ENCODE assay signal across 1 cellular context in the genomic region with DNA sequence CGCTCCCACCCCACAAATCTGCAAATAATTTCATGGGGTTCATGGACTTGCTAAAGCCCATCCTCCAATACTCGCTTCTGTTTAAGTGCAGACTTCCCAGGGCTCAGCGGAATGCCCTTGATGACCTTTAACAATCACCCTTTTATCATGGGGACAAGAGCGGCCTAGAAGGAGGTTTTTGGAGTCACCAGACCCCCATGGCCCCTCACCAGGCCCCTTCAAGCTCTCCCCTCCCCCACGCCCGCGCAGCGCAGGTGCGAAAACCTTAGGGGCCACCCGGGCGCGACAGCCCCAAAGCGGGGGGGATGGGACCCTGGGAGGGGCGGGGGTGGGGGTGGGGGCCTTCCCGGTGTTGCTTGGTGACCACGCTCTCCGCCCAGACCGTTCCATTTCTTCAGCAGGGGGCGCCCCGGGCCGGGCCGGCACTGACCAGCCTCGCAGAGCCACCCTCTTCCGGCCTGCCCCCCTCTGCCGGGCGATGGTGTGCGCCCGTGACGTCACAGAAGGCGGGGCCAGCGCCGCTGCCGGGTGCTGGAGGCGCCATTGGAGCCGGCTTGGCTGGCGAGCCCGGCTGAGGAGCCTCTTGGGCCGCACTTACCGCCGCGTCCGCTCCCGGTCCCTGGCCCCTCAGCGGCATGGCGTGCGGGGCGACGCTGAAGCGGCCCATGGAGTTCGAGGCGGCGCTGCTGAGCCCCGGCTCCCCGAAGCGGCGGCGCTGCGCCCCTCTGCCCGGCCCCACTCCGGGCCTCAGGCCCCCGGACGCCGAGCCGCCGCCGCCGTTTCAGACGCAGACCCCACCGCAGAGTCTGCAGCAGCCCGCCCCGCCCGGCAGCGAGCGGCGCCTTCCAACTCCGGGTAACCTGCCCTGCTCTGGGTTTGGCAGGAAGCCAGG.
TF ChIP-seq lines count a peak whose summit lies in the region.

A gene with protein sequence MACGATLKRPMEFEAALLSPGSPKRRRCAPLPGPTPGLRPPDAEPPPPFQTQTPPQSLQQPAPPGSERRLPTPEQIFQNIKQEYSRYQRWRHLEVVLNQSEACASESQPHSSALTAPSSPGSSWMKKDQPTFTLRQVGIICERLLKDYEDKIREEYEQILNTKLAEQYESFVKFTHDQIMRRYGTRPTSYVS (plus strand): TSS at position 531 of the 892 bp plus-strand sequence. CDS start 105 bp downstream, at position 636.

TF ChIP-seq in K562, 482 proteins besides CTCF, POLR2A, EP300 and RAD21 (continued from another document and continues in another):
- TF ChIP-seq, protein P1, sequence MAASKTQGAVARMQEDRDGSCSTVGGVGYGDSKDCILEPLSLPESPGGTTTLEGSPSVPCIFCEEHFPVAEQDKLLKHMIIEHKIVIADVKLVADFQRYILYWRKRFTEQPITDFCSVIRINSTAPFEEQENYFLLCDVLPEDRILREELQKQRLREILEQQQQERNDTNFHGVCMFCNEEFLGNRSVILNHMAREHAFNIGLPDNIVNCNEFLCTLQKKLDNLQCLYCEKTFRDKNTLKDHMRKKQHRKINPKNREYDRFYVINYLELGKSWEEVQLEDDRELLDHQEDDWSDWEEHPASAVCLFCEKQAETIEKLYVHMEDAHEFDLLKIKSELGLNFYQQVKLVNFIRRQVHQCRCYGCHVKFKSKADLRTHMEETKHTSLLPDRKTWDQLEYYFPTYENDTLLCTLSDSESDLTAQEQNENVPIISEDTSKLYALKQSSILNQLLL (CRISPR knock-in tag; IDR thresholded peaks at IDR 0.05; ENCODE audit: borderline replicate concordance) = no peak
- TF ChIP-seq ZFP1 (CRISPR knock-in tag; IDR thresholded peaks at IDR 0.05) (no peak), ZNF197 (CRISPR knock-in tag; IDR thresholded peaks at IDR 0.05; ENCODE audit: low read depth) (no peak), SAFB (IDR thresholded peaks at IDR 0.05; ENCODE audit: borderline replicate concordance, low read depth, low read length) (no peak), MCM2 (IDR thresholded peaks at IDR 0.05; ENCODE audit: low read depth) (no peak), ZNF717 (CRISPR knock-in tag; IDR thresholded peaks at IDR 0.05) (no peak), TAF7 (tag; IDR thresholded peaks at IDR 0.05) (no peak), ZC3H11A (IDR thresholded peaks at IDR 0.05; ENCODE audit: low read depth, low read length) (no peak), BRF1 (IDR thresholded peaks at IDR 0.05; ENCODE audit: borderline replicate concordance, extremely low read depth, insufficient read length) (no peak), PTTG1 (tag; IDR thresholded peaks at IDR 0.05; ENCODE audit: low read depth) (no peak), ZNF408 (CRISPR knock-in tag; IDR thresholded peaks at IDR 0.05; ENCODE audit: low read depth) (no peak), LARP7 (IDR thresholded peaks at IDR 0.05) (no peak), FIP1L1 (IDR thresholded peaks at IDR 0.05; ENCODE audit: low read depth, low read length, poor library complexity, severe bottlenecking) (peak; percentile 24), ETV1 (tag; conservative IDR thresholded peaks at IDR 0.05; ENCODE audit: low read depth) (peak; percentile 100), GTF2F1 (IDR thresholded peaks at IDR 0.05; ENCODE audit: low read depth, low read length) (peak; percentile 57; the same call in 1 of the 2 replicates), ZC3H4 (CRISPR knock-in tag; IDR thresholded peaks at IDR 0.05; ENCODE audit: borderline replicate concordance) (no peak; the same call in 1 of the 2 replicates), PHB2 (IDR thresholded peaks at IDR 0.05; ENCODE audit: low read depth) (no peak), TEAD4 (IDR thresholded peaks at IDR 0.05; ENCODE audit: low read length) (peak; percentile 4; the same call in 1 of the 2 replicates), TEAD4 (CRISPR knock-in tag; IDR thresholded peaks at IDR 0.05; ENCODE audit: borderline replicate concordance) (no peak), ZNF3 (CRISPR knock-in tag; IDR thresholded peaks at IDR 0.05) (no peak), MAFK (IDR thresholded peaks at IDR 0.05; ENCODE audit: low read length) (no peak), FOXP1 (CRISPR knock-in tag; IDR thresholded peaks at IDR 0.05) (0 out of 2 replicates have a peak, but pooled peaks have one; percentile 35), U2AF2 (optimal IDR thresholded peaks at IDR 0.05; ENCODE audit: low read depth, low read length) (no peak), ZNF124 (CRISPR knock-in tag; IDR thresholded peaks at IDR 0.05) (no peak), ZBTB7A (IDR thresholded peaks at IDR 0.05; ENCODE audit: borderline replicate concordance, control insufficient read depth, low read depth, low read length) (peak; percentile 90), NFIC (IDR thresholded peaks at IDR 0.05) (peak; percentile 90), STAT5B (CRISPR knock-in tag; IDR thresholded peaks at IDR 0.05) (no peak), ZBTB1 (CRISPR knock-in tag; IDR thresholded peaks at IDR 0.05; ENCODE audit: borderline replicate concordance, low read depth) (0 out of 2 replicates have a peak, but pooled peaks have one; percentile 19)
- TF ChIP-seq, protein P2, sequence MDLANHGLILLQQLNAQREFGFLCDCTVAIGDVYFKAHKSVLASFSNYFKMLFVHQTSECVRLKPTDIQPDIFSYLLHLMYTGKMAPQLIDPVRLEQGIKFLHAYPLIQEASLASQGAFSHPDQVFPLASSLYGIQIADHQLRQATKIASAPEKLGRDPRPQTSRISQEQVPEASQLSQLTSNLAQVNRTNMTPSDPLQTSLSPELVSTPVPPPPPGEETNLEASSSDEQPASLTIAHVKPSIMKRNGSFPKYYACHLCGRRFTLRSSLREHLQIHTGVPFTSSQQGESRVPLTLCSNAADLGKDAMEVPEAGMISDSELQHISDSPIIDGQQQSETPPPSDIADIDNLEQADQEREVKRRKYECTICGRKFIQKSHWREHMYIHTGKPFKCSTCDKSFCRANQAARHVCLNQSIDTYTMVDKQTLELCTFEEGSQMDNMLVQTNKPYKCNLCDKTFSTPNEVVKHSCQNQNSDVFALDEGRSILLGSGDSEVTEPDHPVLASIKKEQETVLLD (IDR thresholded peaks at IDR 0.05) = 0 out of 2 replicates have a peak, but pooled peaks have one; percentile 64
- TF ChIP-seq, protein P3, sequence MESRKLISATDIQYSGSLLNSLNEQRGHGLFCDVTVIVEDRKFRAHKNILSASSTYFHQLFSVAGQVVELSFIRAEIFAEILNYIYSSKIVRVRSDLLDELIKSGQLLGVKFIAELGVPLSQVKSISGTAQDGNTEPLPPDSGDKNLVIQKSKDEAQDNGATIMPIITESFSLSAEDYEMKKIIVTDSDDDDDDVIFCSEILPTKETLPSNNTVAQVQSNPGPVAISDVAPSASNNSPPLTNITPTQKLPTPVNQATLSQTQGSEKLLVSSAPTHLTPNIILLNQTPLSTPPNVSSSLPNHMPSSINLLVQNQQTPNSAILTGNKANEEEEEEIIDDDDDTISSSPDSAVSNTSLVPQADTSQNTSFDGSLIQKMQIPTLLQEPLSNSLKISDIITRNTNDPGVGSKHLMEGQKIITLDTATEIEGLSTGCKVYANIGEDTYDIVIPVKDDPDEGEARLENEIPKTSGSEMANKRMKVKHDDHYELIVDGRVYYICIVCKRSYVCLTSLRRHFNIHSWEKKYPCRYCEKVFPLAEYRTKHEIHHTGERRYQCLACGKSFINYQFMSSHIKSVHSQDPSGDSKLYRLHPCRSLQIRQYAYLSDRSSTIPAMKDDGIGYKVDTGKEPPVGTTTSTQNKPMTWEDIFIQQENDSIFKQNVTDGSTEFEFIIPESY (CRISPR knock-in tag; IDR thresholded peaks at IDR 0.05) = peak; percentile 51; the same call in 1 of the 2 replicates
- TF ChIP-seq, protein P4, sequence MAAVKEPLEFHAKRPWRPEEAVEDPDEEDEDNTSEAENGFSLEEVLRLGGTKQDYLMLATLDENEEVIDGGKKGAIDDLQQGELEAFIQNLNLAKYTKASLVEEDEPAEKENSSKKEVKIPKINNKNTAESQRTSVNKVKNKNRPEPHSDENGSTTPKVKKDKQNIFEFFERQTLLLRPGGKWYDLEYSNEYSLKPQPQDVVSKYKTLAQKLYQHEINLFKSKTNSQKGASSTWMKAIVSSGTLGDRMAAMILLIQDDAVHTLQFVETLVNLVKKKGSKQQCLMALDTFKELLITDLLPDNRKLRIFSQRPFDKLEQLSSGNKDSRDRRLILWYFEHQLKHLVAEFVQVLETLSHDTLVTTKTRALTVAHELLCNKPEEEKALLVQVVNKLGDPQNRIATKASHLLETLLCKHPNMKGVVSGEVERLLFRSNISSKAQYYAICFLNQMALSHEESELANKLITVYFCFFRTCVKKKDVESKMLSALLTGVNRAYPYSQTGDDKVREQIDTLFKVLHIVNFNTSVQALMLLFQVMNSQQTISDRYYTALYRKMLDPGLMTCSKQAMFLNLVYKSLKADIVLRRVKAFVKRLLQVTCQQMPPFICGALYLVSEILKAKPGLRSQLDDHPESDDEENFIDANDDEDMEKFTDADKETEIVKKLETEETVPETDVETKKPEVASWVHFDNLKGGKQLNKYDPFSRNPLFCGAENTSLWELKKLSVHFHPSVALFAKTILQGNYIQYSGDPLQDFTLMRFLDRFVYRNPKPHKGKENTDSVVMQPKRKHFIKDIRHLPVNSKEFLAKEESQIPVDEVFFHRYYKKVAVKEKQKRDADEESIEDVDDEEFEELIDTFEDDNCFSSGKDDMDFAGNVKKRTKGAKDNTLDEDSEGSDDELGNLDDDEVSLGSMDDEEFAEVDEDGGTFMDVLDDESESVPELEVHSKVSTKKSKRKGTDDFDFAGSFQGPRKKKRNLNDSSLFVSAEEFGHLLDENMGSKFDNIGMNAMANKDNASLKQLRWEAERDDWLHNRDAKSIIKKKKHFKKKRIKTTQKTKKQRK (IDR thresholded peaks at IDR 0.05; ENCODE audit: borderline replicate concordance, low read depth, low read length) = no peak
- TF ChIP-seq, protein P5, sequence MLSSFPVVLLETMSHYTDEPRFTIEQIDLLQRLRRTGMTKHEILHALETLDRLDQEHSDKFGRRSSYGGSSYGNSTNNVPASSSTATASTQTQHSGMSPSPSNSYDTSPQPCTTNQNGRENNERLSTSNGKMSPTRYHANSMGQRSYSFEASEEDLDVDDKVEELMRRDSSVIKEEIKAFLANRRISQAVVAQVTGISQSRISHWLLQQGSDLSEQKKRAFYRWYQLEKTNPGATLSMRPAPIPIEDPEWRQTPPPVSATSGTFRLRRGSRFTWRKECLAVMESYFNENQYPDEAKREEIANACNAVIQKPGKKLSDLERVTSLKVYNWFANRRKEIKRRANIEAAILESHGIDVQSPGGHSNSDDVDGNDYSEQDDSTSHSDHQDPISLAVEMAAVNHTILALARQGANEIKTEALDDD (IDR thresholded peaks at IDR 0.05) = no peak
- TF ChIP-seq, protein P6, sequence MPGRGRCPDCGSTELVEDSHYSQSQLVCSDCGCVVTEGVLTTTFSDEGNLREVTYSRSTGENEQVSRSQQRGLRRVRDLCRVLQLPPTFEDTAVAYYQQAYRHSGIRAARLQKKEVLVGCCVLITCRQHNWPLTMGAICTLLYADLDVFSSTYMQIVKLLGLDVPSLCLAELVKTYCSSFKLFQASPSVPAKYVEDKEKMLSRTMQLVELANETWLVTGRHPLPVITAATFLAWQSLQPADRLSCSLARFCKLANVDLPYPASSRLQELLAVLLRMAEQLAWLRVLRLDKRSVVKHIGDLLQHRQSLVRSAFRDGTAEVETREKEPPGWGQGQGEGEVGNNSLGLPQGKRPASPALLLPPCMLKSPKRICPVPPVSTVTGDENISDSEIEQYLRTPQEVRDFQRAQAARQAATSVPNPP (IDR thresholded peaks at IDR 0.05; ENCODE audit: borderline replicate concordance, insufficient read depth, insufficient read length) = no peak
- TF ChIP-seq, protein P7, sequence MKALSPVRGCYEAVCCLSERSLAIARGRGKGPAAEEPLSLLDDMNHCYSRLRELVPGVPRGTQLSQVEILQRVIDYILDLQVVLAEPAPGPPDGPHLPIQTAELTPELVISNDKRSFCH (CRISPR knock-in tag; IDR thresholded peaks at IDR 0.05) = no peak
- TF ChIP-seq, protein P7 (tag; IDR thresholded peaks at IDR 0.05) = peak; percentile 9; the same call in 1 of the 2 replicates
- TF ChIP-seq, protein P8, sequence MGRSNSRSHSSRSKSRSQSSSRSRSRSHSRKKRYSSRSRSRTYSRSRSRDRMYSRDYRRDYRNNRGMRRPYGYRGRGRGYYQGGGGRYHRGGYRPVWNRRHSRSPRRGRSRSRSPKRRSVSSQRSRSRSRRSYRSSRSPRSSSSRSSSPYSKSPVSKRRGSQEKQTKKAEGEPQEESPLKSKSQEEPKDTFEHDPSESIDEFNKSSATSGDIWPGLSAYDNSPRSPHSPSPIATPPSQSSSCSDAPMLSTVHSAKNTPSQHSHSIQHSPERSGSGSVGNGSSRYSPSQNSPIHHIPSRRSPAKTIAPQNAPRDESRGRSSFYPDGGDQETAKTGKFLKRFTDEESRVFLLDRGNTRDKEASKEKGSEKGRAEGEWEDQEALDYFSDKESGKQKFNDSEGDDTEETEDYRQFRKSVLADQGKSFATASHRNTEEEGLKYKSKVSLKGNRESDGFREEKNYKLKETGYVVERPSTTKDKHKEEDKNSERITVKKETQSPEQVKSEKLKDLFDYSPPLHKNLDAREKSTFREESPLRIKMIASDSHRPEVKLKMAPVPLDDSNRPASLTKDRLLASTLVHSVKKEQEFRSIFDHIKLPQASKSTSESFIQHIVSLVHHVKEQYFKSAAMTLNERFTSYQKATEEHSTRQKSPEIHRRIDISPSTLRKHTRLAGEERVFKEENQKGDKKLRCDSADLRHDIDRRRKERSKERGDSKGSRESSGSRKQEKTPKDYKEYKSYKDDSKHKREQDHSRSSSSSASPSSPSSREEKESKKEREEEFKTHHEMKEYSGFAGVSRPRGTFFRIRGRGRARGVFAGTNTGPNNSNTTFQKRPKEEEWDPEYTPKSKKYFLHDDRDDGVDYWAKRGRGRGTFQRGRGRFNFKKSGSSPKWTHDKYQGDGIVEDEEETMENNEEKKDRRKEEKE (IDR thresholded peaks at IDR 0.05; ENCODE audit: borderline replicate concordance in 1 of 2, control insufficient read depth in 1 of 2, low read depth in 2 of 2, low read length in 1 of 2) = peak in 1 of 2 experiments; percentile 95; a peak in 2 of 4 replicates
- TF ChIP-seq, protein P9, sequence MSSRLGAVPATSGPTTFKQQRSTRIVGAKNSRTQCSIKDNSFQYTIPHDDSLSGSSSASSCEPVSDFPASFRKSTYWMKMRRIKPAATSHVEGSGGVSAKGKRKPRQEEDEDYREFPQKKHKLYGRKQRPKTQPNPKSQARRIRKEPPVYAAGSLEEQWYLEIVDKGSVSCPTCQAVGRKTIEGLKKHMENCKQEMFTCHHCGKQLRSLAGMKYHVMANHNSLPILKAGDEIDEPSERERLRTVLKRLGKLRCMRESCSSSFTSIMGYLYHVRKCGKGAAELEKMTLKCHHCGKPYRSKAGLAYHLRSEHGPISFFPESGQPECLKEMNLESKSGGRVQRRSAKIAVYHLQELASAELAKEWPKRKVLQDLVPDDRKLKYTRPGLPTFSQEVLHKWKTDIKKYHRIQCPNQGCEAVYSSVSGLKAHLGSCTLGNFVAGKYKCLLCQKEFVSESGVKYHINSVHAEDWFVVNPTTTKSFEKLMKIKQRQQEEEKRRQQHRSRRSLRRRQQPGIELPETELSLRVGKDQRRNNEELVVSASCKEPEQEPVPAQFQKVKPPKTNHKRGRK (tag; IDR thresholded peaks at IDR 0.05) = no peak
